In the genomic region with DNA sequence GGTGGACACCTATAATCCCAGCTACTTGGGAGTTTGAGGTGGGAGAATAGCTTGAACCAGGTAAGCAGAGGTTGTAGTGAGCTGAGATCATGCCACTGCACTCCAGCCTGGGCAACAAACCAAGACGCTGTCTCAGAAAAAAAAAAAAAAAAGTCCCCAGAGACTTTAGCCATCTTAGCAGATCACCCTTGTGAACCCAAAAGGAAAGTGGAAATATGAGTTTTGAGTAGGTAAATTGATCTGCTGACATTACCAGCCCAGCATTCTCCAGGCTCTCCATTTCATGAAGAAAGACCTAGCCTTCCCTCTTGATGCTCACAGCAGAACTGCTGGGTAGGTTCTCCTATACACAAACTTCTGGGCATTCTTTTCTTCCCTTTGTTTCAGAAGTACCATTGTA, we compare ENCODE assay signal across 24 cellular contexts.
"Had no signal": no experiment of that assay in that cellular context is flagged by ENCODE, and none has a peak within 500 bp of the region (broad histone marks: within the 10 kb centered on the region; RNA-seq: fewer than 3 reads in every experiment).

No MANE protein-coding gene starts in this region.

- H3K27ac Mint-ChIP-seq: dendritic cell treated with granulocyte-macrophage colony-stimulating factor and Interleukin-4, amounts not matched to agents 40 ng/mL and 50 ng/mL, for 4 days; effector memory CD8-positive, alpha-beta T cell; immature natural killer cell; memory B cell; mesothelial cell of epicardium; natural killer cell treated with Interleukin-12 subunit alpha and Interleukin-12 subunit beta and Interleukin-15 and Interleukin-18, amount 100 ng/mL, for 72 hours; stimulated activated effector memory CD8-positive, alpha-beta T cell treated with anti-CD3 and anti-CD28 coated beads, Interleukin-12 subunit alpha, Interleukin-12 subunit beta, amount 100 ng/mL, for 72 hours had no signal

- DNase-seq: effector memory CD8-positive, alpha-beta T cell; esophagus squamous epithelium; foreskin fibroblast; immature natural killer cell; left lung; lower lobe of right lung; occipital lobe; psoas muscle; retina; right lobe of liver; stimulated activated CD4-positive, alpha-beta T cell treated with anti-CD3 and anti-CD28 coated beads, Interleukin-4, amount 100 ng/mL, for 1 hour; stimulated activated CD8-positive, alpha-beta memory T cell treated with anti-CD3 and anti-CD28 coated beads, Interleukin-4, amount 100 ng/mL, for 48 hours; stimulated activated naive CD8-positive, alpha-beta T cell treated with anti-CD3 and anti-CD28 coated beads, Interleukin-15, Interleukin-2, amounts not matched to agents 100 U/mL and 50 U/mL, for 24 hours; tibial artery; upper lobe of left lung; uterus had no signal

- FAIRE-seq: keratinocyte had no signal

- ATAC-seq: effector memory CD8-positive, alpha-beta T cell; left lung; lower lobe of right lung; natural killer cell treated with Interleukin-12 subunit alpha and Interleukin-12 subunit beta and Interleukin-15 and Interleukin-18, amount 100 ng/mL, for 72 hours; psoas muscle; right lobe of liver; stimulated activated effector memory CD8-positive, alpha-beta T cell treated with anti-CD3 and anti-CD28 coated beads, Interleukin-12 subunit alpha, Interleukin-12 subunit beta, amount 100 ng/mL, for 72 hours; stimulated activated naive CD8-positive, alpha-beta T cell treated with anti-CD3 and anti-CD28 coated beads, Interleukin-15, Interleukin-2, amounts not matched to agents 100 U/mL and 50 U/mL, for 24 hours had no signal

- H3K4me3 Mint-ChIP-seq: dendritic cell treated with granulocyte-macrophage colony-stimulating factor and Interleukin-4, amounts not matched to agents 40 ng/mL and 50 ng/mL, for 4 days; effector memory CD8-positive, alpha-beta T cell; immature natural killer cell; memory B cell; mesothelial cell of epicardium; natural killer cell treated with Interleukin-12 subunit alpha and Interleukin-12 subunit beta and Interleukin-15 and Interleukin-18, amount 100 ng/mL, for 72 hours; stimulated activated effector memory CD8-positive, alpha-beta T cell treated with anti-CD3 and anti-CD28 coated beads, Interleukin-12 subunit alpha, Interleukin-12 subunit beta, amount 100 ng/mL, for 72 hours had no signal

- H3K27ac ChIP-seq: epithelial cell of prostate, esophagus squamous epithelium, left lung, lower lobe of right lung, psoas muscle, right lobe of liver, suprapubic skin, tibial artery, upper lobe of left lung, uterus had no signal

- H3K9me3 Mint-ChIP-seq: dendritic cell treated with granulocyte-macrophage colony-stimulating factor and Interleukin-4, amounts not matched to agents 40 ng/mL and 50 ng/mL, for 4 days; effector memory CD8-positive, alpha-beta T cell; immature natural killer cell; memory B cell; mesothelial cell of epicardium; natural killer cell treated with Interleukin-12 subunit alpha and Interleukin-12 subunit beta and Interleukin-15 and Interleukin-18, amount 100 ng/mL, for 72 hours; stimulated activated effector memory CD8-positive, alpha-beta T cell treated with anti-CD3 and anti-CD28 coated beads, Interleukin-12 subunit alpha, Interleukin-12 subunit beta, amount 100 ng/mL, for 72 hours had no signal

- H3K36me3 Mint-ChIP-seq: immature natural killer cell; memory B cell; mesothelial cell of epicardium; natural killer cell treated with Interleukin-12 subunit alpha and Interleukin-12 subunit beta and Interleukin-15 and Interleukin-18, amount 100 ng/mL, for 72 hours; stimulated activated effector memory CD8-positive, alpha-beta T cell treated with anti-CD3 and anti-CD28 coated beads, Interleukin-12 subunit alpha, Interleukin-12 subunit beta, amount 100 ng/mL, for 72 hours had no signal

- H3K27me3 Mint-ChIP-seq: dendritic cell treated with granulocyte-macrophage colony-stimulating factor and Interleukin-4, amounts not matched to agents 40 ng/mL and 50 ng/mL, for 4 days had no signal

- H3K4me1 Mint-ChIP-seq: immature natural killer cell; memory B cell; mesothelial cell of epicardium; stimulated activated effector memory CD8-positive, alpha-beta T cell treated with anti-CD3 and anti-CD28 coated beads, Interleukin-12 subunit alpha, Interleukin-12 subunit beta, amount 100 ng/mL, for 72 hours had no signal

- H3K4me1 ChIP-seq: left lung, lower lobe of right lung, psoas muscle, right lobe of liver, suprapubic skin, tibial artery, upper lobe of left lung, uterus had no signal

- H3K27me3 ChIP-seq: esophagus squamous epithelium, left lung, right lobe of liver, suprapubic skin, tibial artery, upper lobe of left lung, uterus had no signal

- H3K4me3 ChIP-seq: esophagus squamous epithelium, left lung, lower lobe of right lung, psoas muscle, right lobe of liver, suprapubic skin, tibial artery, upper lobe of left lung, uterus had no signal
